In the genomic region with DNA sequence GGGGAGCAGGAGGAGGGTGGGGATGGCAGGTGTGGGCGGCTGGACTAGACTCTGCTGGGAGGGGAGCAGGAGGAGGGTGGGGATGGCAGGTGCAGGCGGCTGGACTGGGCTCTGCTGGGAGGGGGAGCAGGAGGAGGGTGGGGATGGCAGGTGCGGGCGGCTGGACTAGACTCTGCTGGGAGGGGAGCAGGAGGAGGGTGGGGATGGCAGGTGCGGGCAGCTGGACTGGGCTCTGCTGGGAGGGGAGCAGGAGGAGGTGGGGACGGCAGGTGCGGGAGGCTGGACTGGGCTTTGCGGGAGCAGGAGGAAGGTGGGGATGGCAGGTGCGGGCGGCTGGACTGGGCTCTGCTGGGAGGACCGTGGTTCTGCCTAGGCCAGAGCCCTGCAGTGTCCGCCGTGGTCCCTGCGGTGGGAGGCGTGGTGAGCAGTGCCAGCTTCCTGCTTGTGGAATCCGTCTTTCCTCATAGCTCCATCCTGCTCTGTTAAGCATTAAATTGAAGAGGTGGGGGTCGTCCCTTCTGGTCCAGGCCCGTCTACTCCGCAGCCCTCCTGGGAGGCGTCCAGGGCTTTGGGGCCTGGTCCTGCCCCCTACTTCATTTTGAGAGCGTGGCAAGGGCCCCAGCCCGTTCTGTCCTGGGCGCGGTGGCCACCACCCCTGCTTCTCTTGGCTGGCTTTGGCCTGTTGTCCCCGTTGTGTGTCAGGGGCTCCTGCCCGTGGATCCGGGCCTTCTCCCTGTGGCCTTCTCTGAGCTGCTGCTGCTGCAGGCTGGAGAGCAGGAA, we compare ENCODE assay signal across 10 cellular contexts. TPM values are rescaled to one million over a fixed set of nuclear protein-coding genes. Genes with fewer than 3 reads are reported as not detected.
DNase-seq lines count a peak whose midpoint lies in the region; ATAC-seq, FAIRE-seq and TF ChIP-seq lines count a peak whose summit lies in the region.
"Had no signal": no experiment of that assay in that cellular context is flagged by ENCODE, and none has a peak within 500 bp of the region (broad histone marks: within the 10 kb centered on the region; RNA-seq: fewer than 3 reads in every experiment).

No MANE protein-coding gene starts in this region.

- no peaks in the 10 kb centered on the region for H3K36me3 ChIP-seq in small intestine (ENCODE audit: control insufficient read depth in 2 of 2, insufficient read depth in 2 of 2, low read length in 2 of 2)

- H3K27ac Mint-ChIP-seq in activated CD4-positive, alpha-beta T cell treated with anti-CD3 and anti-CD28 coated beads, Interleukin-2, amount 10 ng/mL, durations not matched to agents 7 days and 5 days: peak overlapping the region; percentile 54
- peak overlapping the region; percentile 51 for H3K27ac Mint-ChIP-seq in chondrocyte (ENCODE audit: unreplicated experiment)

- FAIRE-seq in small intestine (lab: Jason Lieb, UNC): no peak

- no peak overlapping the region for H3K4me3 Mint-ChIP-seq in activated CD4-positive, alpha-beta T cell treated with anti-CD3 and anti-CD28 coated beads, Interleukin-2, amount 10 ng/mL, durations not matched to agents 7 days and 5 days
- no peak overlapping the region for H3K4me3 Mint-ChIP-seq in chondrocyte (ENCODE audit: unreplicated experiment)

- H3K4me1 ChIP-seq in small intestine (ENCODE audit: control insufficient read depth in 2 of 2, insufficient read depth in 1 of 2, low read depth in 1 of 2, low read length in 1 of 2): peaks cover 2 to 5% of the 10 kb centered on the region in 2 donors

- 14 to 54% (median 26%) methylated on average over 21 to 27 of the region's 27 CpGs for WGBS in small intestine, 3 donors

- H3K36me3 Mint-ChIP-seq in activated CD4-positive, alpha-beta T cell treated with anti-CD3 and anti-CD28 coated beads, Interleukin-2, amount 10 ng/mL, durations not matched to agents 7 days and 5 days (ENCODE audit: low read depth): peaks cover 18% of the 10 kb centered on the region
- H3K36me3 Mint-ChIP-seq in chondrocyte (ENCODE audit: low read depth): peaks cover 1% of the 10 kb centered on the region

- POLR2A ChIA-PET in activated CD4-positive, alpha-beta T cell treated with anti-CD3 and anti-CD28 coated beads, Interleukin-2, amount 10 ng/mL, durations not matched to agents 7 days and 5 days (lab: Charles Lee): no interaction called here

- no peak for DNase-seq in activated CD4-positive, alpha-beta T cell treated with anti-CD3 and anti-CD28 coated beads, Interleukin-2, amount 10 ng/mL, durations not matched to agents 7 days and 5 days
- no peak for DNase-seq in activated CD4-positive, alpha-beta T cell treated with anti-CD3 and anti-CD28 coated beads, Interleukin-2, amount 50 U/mL, for 4 hours
- peak; percentile 79 for DNase-seq in NCI-H510A (lab: John Stamatoyannopoulos, UW)
- DNase-seq in chondrocyte (ENCODE audit: low spot score): no peak
- DNase-seq in small intestine: peak; percentile 64
- no peak for DNase-seq in GM10266 (ENCODE audit: extremely low spot score)
- DNase-seq in stimulated activated CD4-positive, alpha-beta T cell treated with anti-CD3 and anti-CD28 coated beads, Interleukin-4, amount 100 ng/mL, for 1 hour: no peak

- H3K27ac ChIP-seq in small intestine (ENCODE audit: low read depth in 1 of 2, low read length in 1 of 2): peak overlapping the region; percentile 38 to 72
- H3K27ac ChIP-seq: ascending aorta had no signal

- no peaks in the 10 kb centered on the region for H3K27me3 ChIP-seq in small intestine (ENCODE audit: control insufficient read depth in 2 of 2, insufficient read depth in 2 of 2, low read length in 2 of 2)
- H3K27me3 ChIP-seq: ascending aorta had no signal

- H3K4me1 Mint-ChIP-seq in activated CD4-positive, alpha-beta T cell treated with anti-CD3 and anti-CD28 coated beads, Interleukin-2, amount 10 ng/mL, durations not matched to agents 7 days and 5 days: peaks cover 44% of the 10 kb centered on the region
- H3K4me1 Mint-ChIP-seq in chondrocyte (ENCODE audit: low read depth): peaks cover 35% of the 10 kb centered on the region

- H3K27me3 Mint-ChIP-seq in activated CD4-positive, alpha-beta T cell treated with anti-CD3 and anti-CD28 coated beads, Interleukin-2, amount 10 ng/mL, durations not matched to agents 7 days and 5 days: no peaks in the 10 kb centered on the region
- H3K27me3 Mint-ChIP-seq in chondrocyte (ENCODE audit: low read depth): no peaks in the 10 kb centered on the region

- H3K9me3 Mint-ChIP-seq in activated CD4-positive, alpha-beta T cell treated with anti-CD3 and anti-CD28 coated beads, Interleukin-2, amount 10 ng/mL, durations not matched to agents 7 days and 5 days: peaks cover 8% of the 10 kb centered on the region
- no peaks in the 10 kb centered on the region for H3K9me3 Mint-ChIP-seq in chondrocyte (ENCODE audit: low read depth)

- H3K9me3 ChIP-seq in small intestine (ENCODE audit: control insufficient read depth, low read depth): no peaks in the 10 kb centered on the region
- H3K9me3 ChIP-seq: ascending aorta had no signal

- CTCF ChIA-PET in activated CD4-positive, alpha-beta T cell treated with anti-CD3 and anti-CD28 coated beads, Interleukin-2, amount 10 ng/mL, durations not matched to agents 7 days and 5 days (lab: Charles Lee): interaction anchor here (0.6 to 2.1 kb wide), 2 partner anchors 45 to 245 kb away, joined by 4 to 6 read pairs; no protein-coding TSS in a partner anchor

- H3K4me3 ChIP-seq in small intestine (ENCODE audit: low read depth in 1 of 2, low read length in 2 of 2): no peak overlapping the region
- H3K4me3 ChIP-seq: ascending aorta had no signal

- TF ChIP-seq CTCF in chondrocyte (IDR thresholded peaks at IDR 0.05): no peak
- no peak for TF ChIP-seq CTCF in GM10266 (IDR thresholded peaks at IDR 0.05; ENCODE audit: control insufficient read depth, insufficient read depth, low read depth, missing control alignments)

- no peak for ATAC-seq in HG03025 (IDR thresholded peaks at IDR 0.05; ENCODE audit: low FRiP score, unreplicated experiment)

RNA-seq across cellular contexts. Expression of a gene that starts 4.7 kb away (rescaled TPM):
- 10 to 100 TPM; 69.9 to 96.6 TPM for total RNA-seq in activated CD4-positive, alpha-beta T cell treated with anti-CD3 and anti-CD28 coated beads, Interleukin-2, amount 10 ng/mL, durations not matched to agents 7 days and 5 days
- 48.9 to 67.0 TPM (median 51.4 TPM) in 3 replicates for total RNA-seq in chondrocyte
- polyA plus RNA-seq in small intestine: 10 to 100 TPM; 69.3 to 82.6 (median 73.8) TPM

RNA-seq across cellular contexts. Expression of a gene that starts 4.8 kb away (rescaled TPM):
- 100 to 1,000 TPM; 105 to 114 TPM for total RNA-seq in activated CD4-positive, alpha-beta T cell treated with anti-CD3 and anti-CD28 coated beads, Interleukin-2, amount 10 ng/mL, durations not matched to agents 7 days and 5 days
- 73.9 to 88.1 TPM (median 76.2 TPM) in 3 replicates for total RNA-seq in chondrocyte
- polyA plus RNA-seq in small intestine: 100 to 1,000 TPM; 233 to 471 (median 333) TPM

RNA-seq across cellular contexts. Expression of a gene that starts 25.3 kb away (rescaled TPM):
- total RNA-seq in activated CD4-positive, alpha-beta T cell treated with anti-CD3 and anti-CD28 coated beads, Interleukin-2, amount 10 ng/mL, durations not matched to agents 7 days and 5 days: under 1 TPM; 0.35 to 0.44 TPM
- total RNA-seq in chondrocyte: 0.15 to 0.48 TPM in 2 of 3 replicates, not detected in the other
- polyA plus RNA-seq in small intestine: under 1 TPM in 1 of 3 donors, not detected in 2; 0.13 TPM
- total RNA-seq: ascending aorta, LHCN-M2 had no signal

RNA-seq across cellular contexts. Expression of a gene that starts 26.8 kb away (rescaled TPM):
- total RNA-seq in activated CD4-positive, alpha-beta T cell treated with anti-CD3 and anti-CD28 coated beads, Interleukin-2, amount 10 ng/mL, durations not matched to agents 7 days and 5 days: not detected
- total RNA-seq in chondrocyte: 0.15 to 0.26 TPM in 2 of 3 replicates, not detected in the other
- polyA plus RNA-seq in small intestine: under 1 TPM in 1 of 3 donors, not detected in 2; 0.54 TPM
- total RNA-seq: ascending aorta, LHCN-M2 had no signal

RNA-seq across cellular contexts. Expression of a gene that starts 51.2 kb away (rescaled TPM):
- total RNA-seq in activated CD4-positive, alpha-beta T cell treated with anti-CD3 and anti-CD28 coated beads, Interleukin-2, amount 10 ng/mL, durations not matched to agents 7 days and 5 days: under 1 TPM; 0.17 to 0.25 TPM
- 0.31 to 0.50 TPM (median 0.38 TPM) in 3 replicates for total RNA-seq in chondrocyte
- under 1 TPM in 2 of 3 donors, not detected in 1; 0.46 to 0.54 TPM for polyA plus RNA-seq in small intestine

Comparison
In these comparisons a context has a peak if more than half of its experiments do, and no peak if none do; other contexts are left out.
1. DNase-seq: peak in NCI-H510A (single experiment) and small intestine (single experiment); none in activated CD4-positive, alpha-beta T cell treated with anti-CD3 and anti-CD28 coated beads, Interleukin-2, amount 10 ng/mL, durations not matched to agents 7 days and 5 days (single experiment), activated CD4-positive, alpha-beta T cell treated with anti-CD3 and anti-CD28 coated beads, Interleukin-2, amount 50 U/mL, for 4 hours (0 of 2), chondrocyte (single experiment), GM10266 (single experiment) and stimulated activated CD4-positive, alpha-beta T cell treated with anti-CD3 and anti-CD28 coated beads, Interleukin-4, amount 100 ng/mL, for 1 hour (single experiment).